Comparison of ENCODE assay signal across 8 cellular contexts in genomic region chr16:25030420-25031131, GRCh38. TPM values are rescaled to one million over a fixed set of nuclear protein-coding genes. Genes with fewer than 3 reads are reported as not detected.
DNase-seq lines count a peak whose midpoint lies in the region; ATAC-seq, FAIRE-seq and TF ChIP-seq lines count a peak whose summit lies in the region.

No MANE protein-coding gene starts in this region.

- H3K9me3 ChIP-seq in neural progenitor cell (ENCODE audit: low read depth), result no peaks in the 10 kb centered on the region

- H3K4me3 ChIP-seq in neural progenitor cell, result peak overlapping the region; percentile 30

- peaks cover 28% of the 10 kb centered on the region for H3K4me1 Mint-ChIP-seq in activated naive CD8-positive, alpha-beta T cell treated with anti-CD3 and anti-CD28 coated beads, Interleukin-2, amount 10 ng/mL, durations not matched to agents 7 days and 5 days
- peaks cover 7% of the 10 kb centered on the region for H3K4me1 Mint-ChIP-seq in neural progenitor cell

- DNase-seq in activated naive CD8-positive, alpha-beta T cell treated with anti-CD3 and anti-CD28 coated beads, Interleukin-2, amount 10 ng/mL, durations not matched to agents 7 days and 5 days, result no peak
- DNase-seq in neural progenitor cell (ENCODE audit: low spot score), result no peak
- no peak for DNase-seq in NCI-H1092 treated with DMSO at 0.1 percent for 48 hours (lab: John Stamatoyannopoulos, UW)
- no peak for DNase-seq in frontal cortex (ENCODE audit: low spot score in 2 of 2)
- no peak for DNase-seq in NCI-H128 (lab: John Stamatoyannopoulos, UW; ENCODE audit: unreplicated experiment)
- DNase-seq in G401 (ENCODE audit: low spot score), result no peak

- peak; percentile 11 for ATAC-seq in GM18511 (IDR thresholded peaks at IDR 0.05; ENCODE audit: unreplicated experiment)
- ATAC-seq in HG02973 (IDR thresholded peaks at IDR 0.05; ENCODE audit: unreplicated experiment), result peak; percentile 35
- no peak for ATAC-seq in activated naive CD8-positive, alpha-beta T cell treated with anti-CD3 and anti-CD28 coated beads, Interleukin-2, amount 10 ng/mL, durations not matched to agents 7 days and 5 days (ENCODE audit: low read depth)

- no peaks in the 10 kb centered on the region for H3K27me3 Mint-ChIP-seq in activated naive CD8-positive, alpha-beta T cell treated with anti-CD3 and anti-CD28 coated beads, Interleukin-2, amount 10 ng/mL, durations not matched to agents 7 days and 5 days
- peaks cover 8% of the 10 kb centered on the region for H3K27me3 Mint-ChIP-seq in neural progenitor cell (ENCODE audit: insufficient read depth, low read depth)

- TF ChIP-seq CTCF in neural progenitor cell (IDR thresholded peaks at IDR 0.05), result no peak

- FAIRE-seq in frontal cortex (lab: Jason Lieb, UNC), result no peak

- no peaks in the 10 kb centered on the region for H3K9me3 Mint-ChIP-seq in activated naive CD8-positive, alpha-beta T cell treated with anti-CD3 and anti-CD28 coated beads, Interleukin-2, amount 10 ng/mL, durations not matched to agents 7 days and 5 days
- no peaks in the 10 kb centered on the region for H3K9me3 Mint-ChIP-seq in neural progenitor cell

- H3K27me3 ChIP-seq in neural progenitor cell, result no peaks in the 10 kb centered on the region

- H3K4me1 ChIP-seq in neural progenitor cell, result peaks cover 6% of the 10 kb centered on the region

- H4K20me1 ChIP-seq in neural progenitor cell (ENCODE audit: low read depth), result no peaks in the 10 kb centered on the region

- H3F3A ChIP-seq in neural progenitor cell (ENCODE audit: low read depth), result no peaks in the 10 kb centered on the region

- peak overlapping the region; percentile 74 for H3K4me2 ChIP-seq in neural progenitor cell

- POLR2A ChIA-PET in activated naive CD8-positive, alpha-beta T cell treated with anti-CD3 and anti-CD28 coated beads, Interleukin-2, amount 10 ng/mL, durations not matched to agents 7 days and 5 days (lab: Charles Lee), result interaction anchor here (0.9 to 6.0 kb wide), 8 partner anchors 10 to 83 kb away, joined by 3 to 63 read pairs (median 8); partner anchors contain the start of genes ARHGAP17 and LCMT1

- no peak overlapping the region for H3K9ac ChIP-seq in neural progenitor cell

- in situ Hi-C loops in G401 (cut with HindIII; ENCODE audit: low sequenced_read_pairs), result no loop called here

- H2AFZ ChIP-seq in neural progenitor cell (replicated peaks), result peak overlapping the region; percentile 90

- H3K27ac Mint-ChIP-seq in activated naive CD8-positive, alpha-beta T cell treated with anti-CD3 and anti-CD28 coated beads, Interleukin-2, amount 10 ng/mL, durations not matched to agents 7 days and 5 days, result peak overlapping the region; percentile 95
- H3K27ac Mint-ChIP-seq in neural progenitor cell, result no peak overlapping the region

- no peaks in the 10 kb centered on the region for H3K36me3 Mint-ChIP-seq in activated naive CD8-positive, alpha-beta T cell treated with anti-CD3 and anti-CD28 coated beads, Interleukin-2, amount 10 ng/mL, durations not matched to agents 7 days and 5 days
- no peaks in the 10 kb centered on the region for H3K36me3 Mint-ChIP-seq in neural progenitor cell

- no peaks in the 10 kb centered on the region for H3K36me3 ChIP-seq in neural progenitor cell

- peak overlapping the region; percentile 96 for H3K4me3 Mint-ChIP-seq in activated naive CD8-positive, alpha-beta T cell treated with anti-CD3 and anti-CD28 coated beads, Interleukin-2, amount 10 ng/mL, durations not matched to agents 7 days and 5 days
- H3K4me3 Mint-ChIP-seq in neural progenitor cell, result peak overlapping the region; percentile 94

- H3K79me2 ChIP-seq in neural progenitor cell (ENCODE audit: low read depth), result peaks cover 9% of the 10 kb centered on the region

- H3K27ac ChIP-seq in neural progenitor cell, result no peak overlapping the region

RNA-seq across cellular contexts. Expression of gene ARHGAP17, which starts 15.4 kb away (rescaled TPM):
- total RNA-seq in activated naive CD8-positive, alpha-beta T cell treated with anti-CD3 and anti-CD28 coated beads, Interleukin-2, amount 10 ng/mL, durations not matched to agents 7 days and 5 days, result 10 to 100 TPM; 72.9 to 85.4 TPM
- total RNA-seq in neural progenitor cell (ENCODE audit: low replicate concordance), result 33.1 and 53.9 TPM in 2 replicates
- 19.6 TPM for total RNA-seq in frontal cortex
- 11.7 and 14.4 TPM in 2 replicates for total RNA-seq in G401 (2014; rRNA removed; shearing (Covaris generic))
